7 cellular contexts compared by ENCODE assay signal in the genomic region with DNA sequence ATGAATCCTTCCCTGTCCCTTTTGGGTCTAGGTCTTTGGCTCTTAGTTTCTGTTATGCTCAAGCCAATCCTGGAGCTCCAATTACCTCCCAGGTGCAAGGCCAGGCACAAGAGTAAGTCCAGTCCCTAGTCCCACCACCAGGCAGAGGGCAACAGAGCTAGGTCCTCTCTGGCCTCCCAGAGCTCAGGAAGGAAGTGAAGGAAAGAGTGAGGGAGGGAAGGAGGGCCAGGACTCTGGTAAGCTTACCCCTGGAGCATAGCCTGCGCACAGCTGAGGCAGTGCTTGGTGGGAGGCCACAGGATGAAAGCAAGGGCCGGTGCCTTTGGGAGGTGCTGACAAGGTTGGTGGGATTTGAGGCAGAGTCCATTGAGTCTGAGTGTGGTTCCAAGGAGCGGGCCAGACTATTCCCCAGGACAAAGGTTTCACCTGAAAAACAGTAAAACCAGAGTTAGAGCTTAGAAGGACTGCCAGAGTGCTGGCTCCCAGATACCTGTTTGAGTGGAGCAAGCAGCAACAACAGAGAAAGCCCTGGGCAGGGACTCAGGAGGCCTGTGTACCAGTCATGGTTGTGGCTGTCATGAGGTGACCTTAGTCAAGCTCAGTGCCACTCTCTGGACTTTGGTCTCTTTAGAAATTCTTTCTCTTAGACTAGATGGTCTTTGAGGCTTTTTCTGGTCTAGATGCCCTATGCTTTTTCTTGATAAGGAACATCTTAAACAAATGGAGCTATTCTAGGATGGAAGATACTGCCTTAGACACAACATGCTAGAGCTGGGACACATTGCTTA. TPM values are rescaled to one million over a fixed set of nuclear protein-coding genes. Genes with fewer than 3 reads are reported as not detected.
"Had no signal": no experiment of that assay in that cellular context is flagged by ENCODE, and none has a peak within 500 bp of the region (broad histone marks: within the 10 kb centered on the region; RNA-seq: fewer than 3 reads in every experiment).

No MANE protein-coding gene starts in this region.

- H3K4me3 Mint-ChIP-seq: GM23338, H9, IgD-negative memory B cell had no signal

- H3K9me3 Mint-ChIP-seq: GM23338, H9 had no signal

- H3K36me3 Mint-ChIP-seq: IgD-negative memory B cell had no signal

- H3K27ac Mint-ChIP-seq: GM23338, H9, IgD-negative memory B cell had no signal

- FAIRE-seq: H1, H54, HTR-8/SVneo had no signal

- H3K27me3 Mint-ChIP-seq: IgD-negative memory B cell had no signal

- H3K4me3 ChIP-seq: GM23338 had no signal

- DNase-seq: H9, HCEC 1CT had no signal

- H3K4me2 ChIP-seq: GM23338 had no signal

- H2AFZ ChIP-seq: GM23338 had no signal

- H3K4me1 Mint-ChIP-seq: IgD-negative memory B cell had no signal

RNA-seq across cellular contexts. Expression of a gene that starts 15.8 kb away (rescaled TPM):
- total RNA-seq: H1 had no signal
- polyA plus RNA-seq: H1 had no signal
